9 cellular contexts compared by ENCODE assay signal in genomic region chr1:198187973-198188588, GRCh38.
DNase-seq lines count a peak whose midpoint lies in the region; ATAC-seq and TF ChIP-seq lines count a peak whose summit lies in the region.
"Had no signal": no experiment of that assay in that cellular context is flagged by ENCODE, and none has a peak within 500 bp of the region (broad histone marks: within the 10 kb centered on the region; RNA-seq: fewer than 3 reads in every experiment).

No MANE protein-coding gene starts in this region.

- peak overlapping the region; percentile 36 for H3K4me3 ChIP-seq in Loucy (ENCODE audit: low read length, poor library complexity, severe bottlenecking)

- no peak for TF ChIP-seq CTCF in Loucy (conservative IDR thresholded peaks at IDR 0.05; ENCODE audit: low read length)

- H2AFZ ChIP-seq in Loucy (ENCODE audit: low read length): no peak overlapping the region

- peaks cover 89% of the 10 kb centered on the region for H3K4me1 ChIP-seq in Loucy (ENCODE audit: insufficient read depth, low read length, poor library complexity, severe bottlenecking)

- no peak for DNase-seq in activated naive CD4-positive, alpha-beta T cell treated with Interleukin-2 at 50 U/mL for 16 hours
- peak; percentile 6 for DNase-seq in astrocyte of the hippocampus (ENCODE audit: low read depth, low spot score)
- DNase-seq in stimulated activated effector memory CD8-positive, alpha-beta T cell treated with anti-CD3 and anti-CD28 coated beads, Interleukin-12 subunit alpha, Interleukin-12 subunit beta, amount 100 ng/mL, for 72 hours (ENCODE audit: low spot score in 2 of 2): no peak
- no peak for DNase-seq in RPMI8226
- DNase-seq: Kasumi-1 had no signal

- no peaks in the 10 kb centered on the region for H3K9me2 ChIP-seq in Loucy (replicated peaks; ENCODE audit: low read depth, low read length)

- H3K9me3 Mint-ChIP-seq in activated naive CD4-positive, alpha-beta T cell treated with anti-CD3 and anti-CD28 coated beads, Interleukin-2, amount 50 U/mL, for 24 hours: no peaks in the 10 kb centered on the region
- no peaks in the 10 kb centered on the region for H3K9me3 Mint-ChIP-seq in stimulated activated effector memory CD8-positive, alpha-beta T cell treated with anti-CD3 and anti-CD28 coated beads, Interleukin-12 subunit alpha, Interleukin-12 subunit beta, amount 100 ng/mL, for 72 hours

- no peaks in the 10 kb centered on the region; the same call in 1 of the 2 replicates for H3F3A ChIP-seq in Loucy (ENCODE audit: low read depth)

- peak overlapping the region; percentile 67 for H3K4me2 ChIP-seq in Loucy (ENCODE audit: low read depth, low read length, poor library complexity, severe bottlenecking)

- H3K27me3 Mint-ChIP-seq in activated naive CD4-positive, alpha-beta T cell treated with anti-CD3 and anti-CD28 coated beads, Interleukin-2, amount 50 U/mL, for 24 hours: no peaks in the 10 kb centered on the region

- peaks cover 2% of the 10 kb centered on the region for H3K36me3 Mint-ChIP-seq in activated naive CD4-positive, alpha-beta T cell treated with anti-CD3 and anti-CD28 coated beads, Interleukin-2, amount 50 U/mL, for 24 hours
- H3K36me3 Mint-ChIP-seq in stimulated activated effector memory CD8-positive, alpha-beta T cell treated with anti-CD3 and anti-CD28 coated beads, Interleukin-12 subunit alpha, Interleukin-12 subunit beta, amount 100 ng/mL, for 72 hours: peaks cover 7% of the 10 kb centered on the region

- H3K4me3 Mint-ChIP-seq in activated naive CD4-positive, alpha-beta T cell treated with anti-CD3 and anti-CD28 coated beads, Interleukin-2, amount 50 U/mL, for 24 hours: peak overlapping the region; percentile 45
- H3K4me3 Mint-ChIP-seq in stimulated activated effector memory CD8-positive, alpha-beta T cell treated with anti-CD3 and anti-CD28 coated beads, Interleukin-12 subunit alpha, Interleukin-12 subunit beta, amount 100 ng/mL, for 72 hours: peak overlapping the region; percentile 57

- H4K20me1 ChIP-seq in Loucy (ENCODE audit: insufficient read depth, low read length, poor library complexity, severe bottlenecking): peaks cover 17% of the 10 kb centered on the region

- peak overlapping the region; percentile 14 for H3K9ac ChIP-seq in Loucy (ENCODE audit: low read depth, low read length, poor library complexity, severe bottlenecking)

- ATAC-seq in stimulated activated effector memory CD8-positive, alpha-beta T cell treated with anti-CD3 and anti-CD28 coated beads, Interleukin-12 subunit alpha, Interleukin-12 subunit beta, amount 100 ng/mL, for 72 hours: peak; percentile 91
- ATAC-seq in GM18870 (IDR thresholded peaks at IDR 0.05; ENCODE audit: unreplicated experiment): no peak
- ATAC-seq in GM18858 (IDR thresholded peaks at IDR 0.05; ENCODE audit: unreplicated experiment): no peak

- H3K36me3 ChIP-seq in Loucy (ENCODE audit: insufficient read depth, low read length): no peaks in the 10 kb centered on the region

- H3K4me1 Mint-ChIP-seq in activated naive CD4-positive, alpha-beta T cell treated with anti-CD3 and anti-CD28 coated beads, Interleukin-2, amount 50 U/mL, for 24 hours: peaks cover 86% of the 10 kb centered on the region
- peaks cover 41% of the 10 kb centered on the region for H3K4me1 Mint-ChIP-seq in stimulated activated effector memory CD8-positive, alpha-beta T cell treated with anti-CD3 and anti-CD28 coated beads, Interleukin-12 subunit alpha, Interleukin-12 subunit beta, amount 100 ng/mL, for 72 hours

- H3K79me2 ChIP-seq in Loucy (ENCODE audit: insufficient read depth, low read length): peaks cover 97% of the 10 kb centered on the region

- H3K9me3 ChIP-seq in Loucy (ENCODE audit: insufficient read depth, low read depth, low read length): no peaks in the 10 kb centered on the region

- H3K27ac Mint-ChIP-seq in activated naive CD4-positive, alpha-beta T cell treated with anti-CD3 and anti-CD28 coated beads, Interleukin-2, amount 50 U/mL, for 24 hours: peak overlapping the region; percentile 39
- H3K27ac Mint-ChIP-seq in stimulated activated effector memory CD8-positive, alpha-beta T cell treated with anti-CD3 and anti-CD28 coated beads, Interleukin-12 subunit alpha, Interleukin-12 subunit beta, amount 100 ng/mL, for 72 hours: peak overlapping the region; percentile 20

- no peaks in the 10 kb centered on the region for H3K27me3 ChIP-seq in Loucy (ENCODE audit: insufficient read depth, low read length, poor library complexity, severe bottlenecking)
